ENCODE assay signal across 8 cellular contexts in genomic region chr7:26369519-26370385, GRCh38.
A peak's percentile ranks its signal among the peaks of the same experiment; 100 is the strongest.
DNase-seq lines count a peak whose midpoint lies in the region; ATAC-seq and TF ChIP-seq lines count a peak whose summit lies in the region.

No MANE protein-coding gene starts in this region.

- no peaks in the 10 kb centered on the region for H3K4me1 ChIP-seq in right cardiac atrium (ENCODE audit: control insufficient read depth, insufficient read depth, low read length)
- peaks cover 6 to 27% (median 16%) of the 10 kb centered on the region in 6 donors for H3K4me1 ChIP-seq in spleen

- 23% methylated on average over 8 of the region's 8 CpGs for WGBS in right cardiac atrium
- 8 to 13% (median 10%) methylated on average over 8 of the region's 8 CpGs for WGBS in spleen, 5 donors

- peak; percentile 73 for ATAC-seq in activated CD4-positive, alpha-beta T cell treated with anti-CD3 and anti-CD28 coated beads for 36 hours
- peak; percentile 63 to 81 for ATAC-seq in right cardiac atrium
- ATAC-seq in HG02938 (IDR thresholded peaks at IDR 0.05; ENCODE audit: unreplicated experiment), result no peak

- H3K4me3 ChIP-seq in HL-60 (replicated peaks; ENCODE audit: insufficient read depth, low read length), result no peak overlapping the region
- no peak overlapping the region for H3K4me3 ChIP-seq in right cardiac atrium (ENCODE audit: low read length)
- H3K4me3 ChIP-seq in spleen, result peak overlapping the region in 2 of 8 donors; percentile 6 to 40

- no peak overlapping the region for H3K4me3 Mint-ChIP-seq in activated CD4-positive, alpha-beta T cell treated with anti-CD3 and anti-CD28 coated beads for 36 hours

- TF ChIP-seq POLR2A in spleen (IDR thresholded peaks at IDR 0.05), result no peak

- peaks cover 7% of the 10 kb centered on the region for H3K27me3 Mint-ChIP-seq in activated CD4-positive, alpha-beta T cell treated with anti-CD3 and anti-CD28 coated beads for 36 hours

- H3K36me3 ChIP-seq in spleen, result peaks cover 0 to 72% (median 18%) of the 10 kb centered on the region in 6 donors

- H3K36me3 Mint-ChIP-seq in activated CD4-positive, alpha-beta T cell treated with anti-CD3 and anti-CD28 coated beads for 36 hours (ENCODE audit: low read depth), result peaks cover 17% of the 10 kb centered on the region

- H3K9me3 ChIP-seq in right cardiac atrium (ENCODE audit: control insufficient read depth, low read length) (no peaks in the 10 kb centered on the region), spleen (no peaks in the 10 kb centered on the region)

- POLR2A ChIA-PET in activated CD4-positive, alpha-beta T cell treated with anti-CD3 and anti-CD28 coated beads for 36 hours (lab: Charles Lee), result interaction anchor here (0.5 kb wide), 1 partner anchor 327 kb away, joined by 4 read pairs; no protein-coding TSS in a partner anchor

- DNase-seq in activated CD4-positive, alpha-beta T cell treated with anti-CD3 and anti-CD28 coated beads for 36 hours, result peak; percentile 38
- DNase-seq in activated CD4-positive, alpha-beta T cell treated with anti-CD3 and anti-CD28 coated beads for 1 hour, result no peak
- DNase-seq in HL-60 (ENCODE audit: low read depth in 1 of 2, low spot score in 1 of 2) (peak in 1 of 2 experiments; percentile 60), NCI-H774 (lab: John Stamatoyannopoulos, UW) (peak; percentile 56), amniotic epithelial cell (ENCODE audit: low read depth) (peak; percentile 14), right cardiac atrium (no peak), spleen (no peak)

- intact Hi-C loops in activated CD4-positive, alpha-beta T cell treated with anti-CD3 and anti-CD28 coated beads for 36 hours (cut with DNase I, micrococcal nuclease), result loop anchor here (1.0 to 10.0 kb wide), 8 partner anchors 131 to 791 kb away; partner anchors contain the start of genes CBX3 (in 1 of the 2), HNRNPA2B1 (in 1 of the 2) and HOXA1 (in 1 of the 2)
- intact Hi-C loops in right cardiac atrium (cut with DNase I), result loop anchor here (2.0 to 10.0 kb wide), 6 partner anchors 277 to 795 kb away; partner anchors contain the start of genes HOXA3 (in 1 of the 4), HOXA7 (in 1 of the 4) and HOXA9 (in 1 of the 4)
- intact Hi-C loops in spleen (cut with DNase I; ENCODE audit: low total_unique reads), result loop anchor here (5.0 to 10.0 kb wide), 4 partner anchors 135 to 793 kb away; no protein-coding TSS in a partner anchor

- no peaks in the 10 kb centered on the region for H3K9me3 Mint-ChIP-seq in activated CD4-positive, alpha-beta T cell treated with anti-CD3 and anti-CD28 coated beads for 36 hours (ENCODE audit: low read depth)

- H3K27me3 ChIP-seq in HL-60 (ENCODE audit: insufficient read depth, poor library complexity, severe bottlenecking) (no peaks in the 10 kb centered on the region), right cardiac atrium (ENCODE audit: control insufficient read depth, insufficient read depth) (no peaks in the 10 kb centered on the region), spleen (replicated peaks in 1 of 7) (peaks cover 0 to 21% (median 6%) of the 10 kb centered on the region in 7 donors)

- TF ChIP-seq CTCF in HL-60 (IDR thresholded peaks at IDR 0.05; ENCODE audit: insufficient read depth, low read length), result peak; percentile 18
- peak; percentile 55 to 88 (median 76) for TF ChIP-seq CTCF in spleen (IDR thresholded peaks at IDR 0.05 in 8 of 11, conservative IDR thresholded peaks at IDR 0.05 in 3 of 11)

- CTCF ChIA-PET in activated CD4-positive, alpha-beta T cell treated with anti-CD3 and anti-CD28 coated beads for 36 hours (lab: Charles Lee), result interaction anchor here (0.6 to 2.9 kb wide), 57 partner anchors 10 to 810 kb away, joined by 3 to 37 read pairs (median 4); no protein-coding TSS in a partner anchor

- H3K27ac ChIP-seq in HL-60 (replicated peaks) (peak overlapping the region; percentile 66), right cardiac atrium (ENCODE audit: low read length) (no peak overlapping the region), spleen (peak overlapping the region in 6 of 8 donors; percentile 16 to 67 (median 40))

- H3K27ac Mint-ChIP-seq in activated CD4-positive, alpha-beta T cell treated with anti-CD3 and anti-CD28 coated beads for 36 hours, result no peak overlapping the region

- H3K4me1 Mint-ChIP-seq in activated CD4-positive, alpha-beta T cell treated with anti-CD3 and anti-CD28 coated beads for 36 hours, result peaks cover 5% of the 10 kb centered on the region

Comparison
In these comparisons a context has a peak if more than half of its experiments do, and no peak if none do; other contexts are left out.
1. DNase-seq: peak in activated CD4-positive, alpha-beta T cell treated with anti-CD3 and anti-CD28 coated beads for 36 hours (single experiment), NCI-H774 (single experiment) and amniotic epithelial cell (single experiment); none in activated CD4-positive, alpha-beta T cell treated with anti-CD3 and anti-CD28 coated beads for 1 hour (single experiment), right cardiac atrium (0 of 3) and spleen (single experiment).